ENCODE assay signal across 8 cellular contexts in the genomic region with DNA sequence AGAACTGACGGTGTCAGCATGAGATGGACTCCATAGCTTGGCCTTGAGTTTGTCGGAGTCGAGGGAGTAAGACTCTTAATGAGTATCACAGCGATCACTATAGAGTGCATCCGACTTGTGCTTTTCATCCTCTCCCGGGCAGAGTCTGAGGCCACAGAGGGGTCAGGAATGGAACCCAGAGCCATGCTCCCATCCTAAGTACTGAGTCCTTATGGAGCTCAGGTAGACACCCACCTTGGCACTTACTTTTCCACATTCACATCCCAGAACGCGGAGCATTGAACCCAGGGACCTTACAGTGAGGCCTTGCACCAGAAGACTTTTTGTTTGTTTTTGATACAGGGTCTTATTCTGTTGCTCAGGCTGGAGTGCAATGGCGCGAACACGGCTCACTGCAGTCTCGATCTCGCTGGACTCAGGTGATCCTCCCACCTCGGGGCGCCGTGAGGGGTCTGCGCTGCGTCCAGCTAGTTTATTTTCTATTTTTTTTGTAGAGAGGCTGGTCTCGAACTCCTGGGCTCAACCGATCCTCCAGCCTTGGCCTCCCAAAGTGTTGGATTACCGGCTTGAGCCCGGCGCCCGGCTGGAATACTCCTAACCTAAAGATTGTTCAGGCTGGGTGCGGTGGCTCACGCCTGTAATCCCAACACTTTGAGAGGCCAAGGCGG. TPM values are rescaled to one million over a fixed set of nuclear protein-coding genes. Genes with fewer than 3 reads are reported as not detected.
DNase-seq lines count a peak whose midpoint lies in the region; ATAC-seq and TF ChIP-seq lines count a peak whose summit lies in the region.

No MANE protein-coding gene starts in this region.

- H3K4me1 ChIP-seq in hepatocyte (ENCODE audit: insufficient read depth) (peaks cover 12% of the 10 kb centered on the region), spleen (peaks cover 28 to 81% (median 57%) of the 10 kb centered on the region in 6 donors)

- H3K27ac ChIP-seq in hepatocyte (peak overlapping the region; percentile 92), spleen (peak overlapping the region; percentile 93 to 99 (median 98))

- ATAC-seq in activated CD4-positive, alpha-beta T cell treated with anti-CD3 and anti-CD28 coated beads for 36 hours, result peak; percentile 38
- ATAC-seq in HG03521 (IDR thresholded peaks at IDR 0.05; ENCODE audit: unreplicated experiment) (peak; percentile 14), GM21515 (IDR thresholded peaks at IDR 0.05; ENCODE audit: unreplicated experiment) (no peak)
- ATAC-seq in activated naive CD4-positive, alpha-beta T cell treated with anti-CD3 and anti-CD28 coated beads, Interleukin-2, amount 50 U/mL, for 72 hours, result peak in 1 of 2 donors; percentile 32

- H3K79me2 ChIP-seq in hepatocyte, result peaks cover 82% of the 10 kb centered on the region

- peaks cover 39% of the 10 kb centered on the region for H3K4me1 Mint-ChIP-seq in activated CD4-positive, alpha-beta T cell treated with anti-CD3 and anti-CD28 coated beads for 36 hours

- peak overlapping the region; percentile 79 for H3K4me3 Mint-ChIP-seq in activated CD4-positive, alpha-beta T cell treated with anti-CD3 and anti-CD28 coated beads for 36 hours

- H3K36me3 ChIP-seq in hepatocyte (replicated peaks; ENCODE audit: insufficient read depth, low read depth) (no peaks in the 10 kb centered on the region), spleen (peaks cover 0 to 25% (median 16%) of the 10 kb centered on the region in 6 donors)

- H3K4me2 ChIP-seq in hepatocyte, result peak overlapping the region; percentile 93

- H3K27me3 Mint-ChIP-seq in activated CD4-positive, alpha-beta T cell treated with anti-CD3 and anti-CD28 coated beads for 36 hours, result no peaks in the 10 kb centered on the region

- H3K4me3 ChIP-seq in hepatocyte, result peak overlapping the region; percentile 41
- peak overlapping the region; percentile 88 to 97 (median 94) for H3K4me3 ChIP-seq in spleen

- 78% methylated on average over 27 of the region's 27 CpGs for WGBS in hepatocyte (ENCODE audit: low lambda C conversion rate, missing lambda C conversion rate)
- 66 to 75% (median 72%) methylated on average over 27 of the region's 27 CpGs for WGBS in spleen, 5 donors

- H3K9me3 ChIP-seq in hepatocyte (ENCODE audit: low read depth), result no peaks in the 10 kb centered on the region
- H3K9me3 ChIP-seq in spleen, result no peaks in the 10 kb centered on the region

- no peaks in the 10 kb centered on the region for H3K9me3 Mint-ChIP-seq in activated CD4-positive, alpha-beta T cell treated with anti-CD3 and anti-CD28 coated beads for 36 hours (ENCODE audit: low read depth)
- H3K9me3 Mint-ChIP-seq in activated naive CD4-positive, alpha-beta T cell treated with anti-CD3 and anti-CD28 coated beads, Interleukin-2, amount 50 U/mL, for 72 hours, result no peaks in the 10 kb centered on the region

- H3K27me3 ChIP-seq in hepatocyte (no peaks in the 10 kb centered on the region), spleen (replicated peaks in 1 of 7) (no peaks in the 10 kb centered on the region)

- POLR2A ChIA-PET in activated CD4-positive, alpha-beta T cell treated with anti-CD3 and anti-CD28 coated beads for 36 hours (lab: Charles Lee), result interaction anchor here (0.6 to 2.5 kb wide), 2 partner anchors 11 to 269 kb away, joined by 4 to 12 read pairs; no protein-coding TSS in a partner anchor

- H2AFZ ChIP-seq in hepatocyte, result peak overlapping the region; percentile 92

- DNase-seq in activated CD4-positive, alpha-beta T cell treated with anti-CD3 and anti-CD28 coated beads for 36 hours, result no peak
- no peak for DNase-seq in activated CD4-positive, alpha-beta T cell treated with anti-CD3 and anti-CD28 coated beads, Interleukin-2, amount 50 U/mL, for 4 hours
- no peak for DNase-seq in activated naive CD4-positive, alpha-beta T cell treated with anti-CD3 and anti-CD28 coated beads, Interleukin-2, amount 50 U/mL, for 72 hours (ENCODE audit: low spot score in 2 of 2)
- DNase-seq in hepatocyte (ENCODE audit: low spot score) (peak; percentile 22), spleen (peak; percentile 74), AG08396 (ENCODE audit: low spot score) (no peak)

- TF ChIP-seq CTCF in hepatocyte (IDR thresholded peaks at IDR 0.05; ENCODE audit: poor library complexity), result no peak
- no peak for TF ChIP-seq CTCF in spleen (IDR thresholded peaks at IDR 0.05 in 8 of 11, conservative IDR thresholded peaks at IDR 0.05 in 3 of 11)

- TF ChIP-seq POLR2A in spleen (IDR thresholded peaks at IDR 0.05), result no peak

- H3K27ac Mint-ChIP-seq in activated CD4-positive, alpha-beta T cell treated with anti-CD3 and anti-CD28 coated beads for 36 hours, result peak overlapping the region; percentile 88
- H3K27ac Mint-ChIP-seq in activated naive CD4-positive, alpha-beta T cell treated with anti-CD3 and anti-CD28 coated beads, Interleukin-2, amount 50 U/mL, for 72 hours, result peak overlapping the region; percentile 79 to 89

- intact Hi-C loops in activated CD4-positive, alpha-beta T cell treated with anti-CD3 and anti-CD28 coated beads for 36 hours (cut with DNase I, micrococcal nuclease), result no loop called here
- intact Hi-C loops in spleen (cut with DNase I; ENCODE audit: low total_unique reads), result no loop called here

- H4K20me1 ChIP-seq in hepatocyte (ENCODE audit: insufficient read depth, poor library complexity, severe bottlenecking), result peaks cover 36% of the 10 kb centered on the region

- H3K9me2 ChIP-seq in hepatocyte (replicated peaks; ENCODE audit: insufficient read depth), result no peaks in the 10 kb centered on the region

- CTCF ChIA-PET in activated CD4-positive, alpha-beta T cell treated with anti-CD3 and anti-CD28 coated beads for 36 hours (lab: Charles Lee), result interaction anchor here (0.5 to 2.8 kb wide), 16 partner anchors 9 to 540 kb away, joined by 3 to 10 read pairs (median 4); a partner anchor contains a TSS

- H3K36me3 Mint-ChIP-seq in activated CD4-positive, alpha-beta T cell treated with anti-CD3 and anti-CD28 coated beads for 36 hours (ENCODE audit: low read depth), result peaks cover 17% of the 10 kb centered on the region
- peaks cover 4 to 14% of the 10 kb centered on the region in 2 donors for H3K36me3 Mint-ChIP-seq in activated naive CD4-positive, alpha-beta T cell treated with anti-CD3 and anti-CD28 coated beads, Interleukin-2, amount 50 U/mL, for 72 hours

RNA-seq across cellular contexts. Expression of a gene that starts 0.7 kb away (rescaled TPM):
- total RNA-seq in activated CD4-positive, alpha-beta T cell treated with anti-CD3 and anti-CD28 coated beads for 36 hours, result 100 to 1,000 TPM; 140 to 209 TPM
- 100 to 1,000 TPM; 148 to 207 TPM for total RNA-seq in activated naive CD4-positive, alpha-beta T cell treated with anti-CD3 and anti-CD28 coated beads, Interleukin-2, amount 50 U/mL, for 72 hours
- total RNA-seq in hepatocyte, result 157 and 166 TPM in 2 replicates
- polyA plus RNA-seq in hepatocyte, result 263 and 312 TPM in 2 replicates
- 100 to 1,000 TPM; 107 to 166 (median 142) TPM for total RNA-seq in spleen
- polyA plus RNA-seq in spleen, result 100 to 1,000 TPM; 119 to 160 (median 143) TPM

RNA-seq across cellular contexts. Expression of a gene that starts 24.0 kb away (rescaled TPM):
- total RNA-seq in activated CD4-positive, alpha-beta T cell treated with anti-CD3 and anti-CD28 coated beads for 36 hours, result 10 to 100 TPM; 26.3 to 36.3 TPM
- total RNA-seq in activated naive CD4-positive, alpha-beta T cell treated with anti-CD3 and anti-CD28 coated beads, Interleukin-2, amount 50 U/mL, for 72 hours, result 10 to 100 TPM; 27.5 to 46.3 TPM
- total RNA-seq in hepatocyte, result 35.0 and 36.2 TPM in 2 replicates
- polyA plus RNA-seq in hepatocyte, result 19.0 and 26.0 TPM in 2 replicates
- total RNA-seq in spleen, result 10 to 100 TPM; 16.1 to 26.0 (median 23.3) TPM
- polyA plus RNA-seq in spleen, result 10 to 100 TPM in 1 of 3 donors, 1 to 10 TPM in 2; 7.0 to 12.4 (median 8.9) TPM

RNA-seq across cellular contexts. Expression of a gene that starts 24.1 kb away (rescaled TPM):
- 10 to 100 TPM; 20.9 to 36.0 TPM for total RNA-seq in activated CD4-positive, alpha-beta T cell treated with anti-CD3 and anti-CD28 coated beads for 36 hours
- 10 to 100 TPM; 33.8 to 49.5 TPM for total RNA-seq in activated naive CD4-positive, alpha-beta T cell treated with anti-CD3 and anti-CD28 coated beads, Interleukin-2, amount 50 U/mL, for 72 hours
- total RNA-seq in hepatocyte (43.6 and 43.8 TPM in 2 replicates), spleen (10 to 100 TPM; 10.2 to 15.9 (median 12.9) TPM)
- polyA plus RNA-seq in hepatocyte (42.7 and 53.9 TPM in 2 replicates), spleen (10 to 100 TPM; 31.0 to 35.9 (median 34.1) TPM)

RNA-seq across cellular contexts. Expression of a gene that starts 25.6 kb away (rescaled TPM):
- total RNA-seq in activated CD4-positive, alpha-beta T cell treated with anti-CD3 and anti-CD28 coated beads for 36 hours, result 100 to 1,000 TPM; 166 to 169 TPM
- total RNA-seq in activated naive CD4-positive, alpha-beta T cell treated with anti-CD3 and anti-CD28 coated beads, Interleukin-2, amount 50 U/mL, for 72 hours, result 100 to 1,000 TPM in 1 of 2 donors, 10 to 100 TPM in 1; 49.5 to 157 TPM
- total RNA-seq in hepatocyte (383 and 418 TPM in 2 replicates), spleen (100 to 1,000 TPM in 6 of 7 donors, 10 to 100 TPM in 1; 84.1 to 220 (median 152) TPM)
- polyA plus RNA-seq in hepatocyte (630 and 641 TPM in 2 replicates), spleen (100 to 1,000 TPM; 164 to 338 (median 313) TPM)

RNA-seq across cellular contexts. Expression of a gene that starts 32.4 kb away (rescaled TPM):
- total RNA-seq in activated CD4-positive, alpha-beta T cell treated with anti-CD3 and anti-CD28 coated beads for 36 hours, result 100 to 1,000 TPM; 424 to 495 TPM
- total RNA-seq in activated naive CD4-positive, alpha-beta T cell treated with anti-CD3 and anti-CD28 coated beads, Interleukin-2, amount 50 U/mL, for 72 hours, result 100 to 1,000 TPM; 416 to 490 TPM
- 522 and 581 TPM in 2 replicates for total RNA-seq in hepatocyte
- 964 and 1,059 TPM in 2 replicates for polyA plus RNA-seq in hepatocyte
- 100 to 1,000 TPM; 182 to 427 (median 190) TPM for total RNA-seq in spleen
- polyA plus RNA-seq in spleen, result 100 to 1,000 TPM; 382 to 551 (median 480) TPM

Comparison
In these comparisons a context has a peak if more than half of its experiments do, and no peak if none do; other contexts are left out.
1. DNase-seq: peak in hepatocyte (single experiment) and spleen (single experiment); none in activated CD4-positive, alpha-beta T cell treated with anti-CD3 and anti-CD28 coated beads for 36 hours (single experiment), activated CD4-positive, alpha-beta T cell treated with anti-CD3 and anti-CD28 coated beads, Interleukin-2, amount 50 U/mL, for 4 hours (0 of 2), activated naive CD4-positive, alpha-beta T cell treated with anti-CD3 and anti-CD28 coated beads, Interleukin-2, amount 50 U/mL, for 72 hours (0 of 2) and AG08396 (single experiment).